In the genomic region with DNA sequence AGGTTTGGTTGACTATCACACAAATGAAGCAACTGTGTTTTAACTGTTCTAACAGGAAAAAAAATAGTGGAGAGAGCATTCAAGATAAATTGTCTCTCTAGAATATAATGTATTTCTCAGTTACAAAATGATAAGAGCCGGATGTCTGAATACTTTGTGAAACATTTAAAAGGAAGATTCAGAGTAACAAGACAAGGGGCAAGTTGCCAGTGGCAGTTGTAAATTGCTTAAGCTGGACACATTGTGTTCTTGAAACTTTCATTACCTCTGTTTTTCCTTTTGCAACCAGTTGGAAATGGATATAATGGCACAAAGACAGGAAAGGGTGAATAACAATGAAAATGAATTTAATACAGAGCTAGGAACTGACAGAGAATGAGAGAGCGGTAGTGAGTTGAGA, we compare ENCODE assay signal across 15 cellular contexts. TPM values are rescaled to one million over a fixed set of nuclear protein-coding genes. Genes with fewer than 3 reads are reported as not detected.
A peak's percentile ranks its signal among the peaks of the same experiment; 100 is the strongest.
DNase-seq lines count a peak whose midpoint lies in the region; ATAC-seq, FAIRE-seq and TF ChIP-seq lines count a peak whose summit lies in the region.
"Had no signal": no experiment of that assay in that cellular context is flagged by ENCODE, and none has a peak within 500 bp of the region (broad histone marks: within the 10 kb centered on the region; RNA-seq: fewer than 3 reads in every experiment).

No MANE protein-coding gene starts in this region.

- H3K4me3 ChIP-seq in Loucy (ENCODE audit: low read length, poor library complexity, severe bottlenecking) (no peak overlapping the region), adipocyte (ENCODE audit: low read length) (peak overlapping the region; percentile 15), testis (no peak overlapping the region), pancreas (no peak overlapping the region)
- H3K4me3 ChIP-seq: BLaER1, HAP-1 had no signal

- no peaks in the 10 kb centered on the region for H3K79me2 ChIP-seq in Loucy (ENCODE audit: insufficient read depth, low read length)

- no peak overlapping the region for H3K4me2 ChIP-seq in Loucy (ENCODE audit: low read depth, low read length, poor library complexity, severe bottlenecking)
- H3K4me2 ChIP-seq: BLaER1 had no signal

- H3K27ac ChIP-seq in testis (peak overlapping the region in 1 of 2 donors; percentile 24), pancreas (no peak overlapping the region)
- H3K27ac ChIP-seq: BLaER1 had no signal

- DNase-seq in COLO829 (ENCODE audit: low spot score), result peak; percentile 35
- no peak for DNase-seq in adipocyte (ENCODE audit: low read depth)
- peak; percentile 91 for DNase-seq in testis
- DNase-seq in pancreas, result no peak
- DNase-seq in GM03348 (ENCODE audit: low spot score), result no peak
- DNase-seq: 8988T; Calu3; CD4-positive, alpha-beta memory T cell; DMS79 treated with DMSO at 0.1 percent for 48 hours; GF-D8 had no signal

- TF ChIP-seq CTCF in Loucy (conservative IDR thresholded peaks at IDR 0.05; ENCODE audit: low read length), result no peak
- no peak for TF ChIP-seq CTCF in testis (IDR thresholded peaks at IDR 0.05)
- TF ChIP-seq CTCF in pancreas (IDR thresholded peaks at IDR 0.05), result no peak

- no peak for ATAC-seq in GM21447 (IDR thresholded peaks at IDR 0.05; ENCODE audit: unreplicated experiment)
- no peak for ATAC-seq in pancreas

- no peak for TF ChIP-seq POLR2A in testis (IDR thresholded peaks at IDR 0.05)

- H2AFZ ChIP-seq in Loucy (ENCODE audit: low read length), result 0 out of 2 replicates have a peak overlapping the region, but pooled peaks have one; percentile 14

- H3K36me3 ChIP-seq in Loucy (ENCODE audit: insufficient read depth, low read length) (no peaks in the 10 kb centered on the region), adipocyte (ENCODE audit: control insufficient read depth, insufficient read depth, low read length, severe bottlenecking) (no peaks in the 10 kb centered on the region), testis (ENCODE audit: low read depth, missing control alignments) (no peaks in the 10 kb centered on the region), pancreas (no peaks in the 10 kb centered on the region)
- H3K36me3 ChIP-seq: BLaER1, HAP-1 had no signal

- H3F3A ChIP-seq in Loucy (ENCODE audit: low read depth), result no peaks in the 10 kb centered on the region

- H3K27me3 ChIP-seq in Loucy (ENCODE audit: insufficient read depth, low read length, poor library complexity, severe bottlenecking) (no peaks in the 10 kb centered on the region), adipocyte (replicated peaks; ENCODE audit: control insufficient read depth, insufficient read depth, low read length) (no peaks in the 10 kb centered on the region), testis (no peaks in the 10 kb centered on the region), pancreas (peaks cover 0 to 4% (median 0%) of the 10 kb centered on the region in 4 donors)
- H3K27me3 ChIP-seq: BLaER1 had no signal

- H3K9me2 ChIP-seq in Loucy (replicated peaks; ENCODE audit: low read depth, low read length), result no peaks in the 10 kb centered on the region

- no peak for FAIRE-seq in pancreas (lab: Jason Lieb, UNC)
- FAIRE-seq: GM12891 had no signal

- H4K20me1 ChIP-seq in Loucy (ENCODE audit: insufficient read depth, low read length, poor library complexity, severe bottlenecking), result no peaks in the 10 kb centered on the region
- H4K20me1 ChIP-seq: BLaER1 had no signal

- 27 to 36% methylated on average over 2 of the region's 2 CpGs for WGBS in testis, 2 donors
- WGBS in pancreas, 2 donors, result 74 to 76% methylated on average over 2 of the region's 2 CpGs

- H3K4me1 ChIP-seq in Loucy (ENCODE audit: insufficient read depth, low read length, poor library complexity, severe bottlenecking) (no peaks in the 10 kb centered on the region), adipocyte (ENCODE audit: control insufficient read depth, insufficient read depth, low read length) (peaks cover 14% of the 10 kb centered on the region), testis (peaks cover 4% of the 10 kb centered on the region), pancreas (no peaks in the 10 kb centered on the region)
- H3K4me1 ChIP-seq: BLaER1, HAP-1 had no signal

- H3K9ac ChIP-seq in Loucy (ENCODE audit: low read depth, low read length, poor library complexity, severe bottlenecking) (no peak overlapping the region), adipocyte (ENCODE audit: low read length) (peak overlapping the region; percentile 18)
- H3K9ac ChIP-seq: BLaER1 had no signal

- H3K9me3 ChIP-seq in Loucy (ENCODE audit: insufficient read depth, low read depth, low read length) (peaks cover 11% of the 10 kb centered on the region; the same call in 1 of the 2 replicates), adipocyte (ENCODE audit: control insufficient read depth, low read length) (peaks cover 7% of the 10 kb centered on the region), testis (no peaks in the 10 kb centered on the region), pancreas (no peaks in the 10 kb centered on the region)
- H3K9me3 ChIP-seq: HAP-1 had no signal

- intact Hi-C loops in testis (cut with DNase I; ENCODE audit: low total_unique reads), result no loop called here
- intact Hi-C loops in pancreas (cut with DNase I), result no loop called here

RNA-seq across cellular contexts. Expression of a gene that starts 15.2 kb away (rescaled TPM):
- total RNA-seq in testis, result 100 to 1,000 TPM; 116 to 123 TPM
- 187 TPM for polyA plus RNA-seq in testis (ENCODE audit: insufficient read depth, low read depth, low replicate concordance)
- total RNA-seq in pancreas, result 10 to 100 TPM; 40.6 to 61.9 (median 55.9) TPM
- polyA plus RNA-seq in pancreas, result 100 to 1,000 TPM in 1 of 2 donors, 10 to 100 TPM in 1; 89.9 to 138 TPM

Comparison
In these comparisons a context has a peak if more than half of its experiments do, and no peak if none do; other contexts are left out.
1. DNase-seq: peak in COLO829 (single experiment) and testis (single experiment); none in adipocyte (single experiment), pancreas (0 of 6) and GM03348 (single experiment).